In the genomic region with DNA sequence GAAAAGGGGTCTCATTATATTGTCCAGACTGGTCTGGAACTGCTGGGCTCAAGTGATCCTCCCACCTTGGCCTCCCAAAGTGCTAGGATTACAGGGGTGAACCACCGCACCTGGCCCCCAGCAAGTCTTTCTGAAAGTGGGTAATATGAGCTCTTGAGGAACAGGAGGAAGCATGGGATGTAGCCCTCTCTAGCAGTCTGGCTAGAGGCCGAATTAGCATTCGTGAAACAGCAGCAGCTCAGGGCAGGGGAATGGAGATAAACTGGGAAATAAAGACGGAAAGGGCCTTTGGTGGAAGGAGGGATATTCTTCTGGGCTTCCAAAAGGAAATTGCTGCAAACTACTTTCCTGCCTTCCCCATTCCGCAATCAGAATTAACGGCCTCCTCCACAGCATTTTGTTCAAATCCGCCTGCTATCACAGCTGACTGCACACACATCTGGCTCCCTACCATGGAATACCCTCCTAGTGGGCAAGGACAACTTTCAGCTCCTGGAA, we compare ENCODE assay signal across 11 cellular contexts. TPM values are rescaled to one million over a fixed set of nuclear protein-coding genes. Genes with fewer than 3 reads are reported as not detected.
DNase-seq lines count a peak whose midpoint lies in the region; ATAC-seq and TF ChIP-seq lines count a peak whose summit lies in the region.
"Had no signal": no experiment of that assay in that cellular context is flagged by ENCODE, and none has a peak within 500 bp of the region (broad histone marks: within the 10 kb centered on the region; RNA-seq: fewer than 3 reads in every experiment).

No MANE protein-coding gene starts in this region.

- POLR2A ChIA-PET in T-cell (lab: Charles Lee) = no interaction called here

- ATAC-seq in T-cell (replicated peaks in 1 of 4) (no peak), GM21619 (IDR thresholded peaks at IDR 0.05; ENCODE audit: unreplicated experiment) (no peak)
- no peak for ATAC-seq in stimulated activated effector memory CD8-positive, alpha-beta T cell treated with anti-CD3 and anti-CD28 coated beads, Interleukin-12 subunit alpha, Interleukin-12 subunit beta, amount 100 ng/mL, for 72 hours
- ATAC-seq: Panc1 had no signal

- no peaks in the 10 kb centered on the region for H3K27me3 Mint-ChIP-seq in activated naive CD4-positive, alpha-beta T cell treated with anti-CD3 and anti-CD28 coated beads, Interleukin-2, amount 10 ng/mL, durations not matched to agents 7 days and 5 days
- H3K27me3 Mint-ChIP-seq in T-cell = no peaks in the 10 kb centered on the region

- H3K4me1 ChIP-seq in right atrium auricular region = peaks cover 0 to 48% of the 10 kb centered on the region in 2 donors

- peak overlapping the region; percentile 54 for H3K4me3 Mint-ChIP-seq in activated naive CD4-positive, alpha-beta T cell treated with anti-CD3 and anti-CD28 coated beads, Interleukin-2, amount 10 ng/mL, durations not matched to agents 7 days and 5 days
- H3K4me3 Mint-ChIP-seq in T-cell = peak overlapping the region; percentile 72 to 83 (median 75)
- peak overlapping the region; percentile 63 for H3K4me3 Mint-ChIP-seq in stimulated activated effector memory CD8-positive, alpha-beta T cell treated with anti-CD3 and anti-CD28 coated beads, Interleukin-12 subunit alpha, Interleukin-12 subunit beta, amount 100 ng/mL, for 72 hours

- peaks cover 31% of the 10 kb centered on the region for H3K4me1 Mint-ChIP-seq in activated naive CD4-positive, alpha-beta T cell treated with anti-CD3 and anti-CD28 coated beads, Interleukin-2, amount 10 ng/mL, durations not matched to agents 7 days and 5 days
- peaks cover 30 to 49% (median 33%) of the 10 kb centered on the region in 3 donors for H3K4me1 Mint-ChIP-seq in T-cell
- peaks cover 48% of the 10 kb centered on the region for H3K4me1 Mint-ChIP-seq in stimulated activated effector memory CD8-positive, alpha-beta T cell treated with anti-CD3 and anti-CD28 coated beads, Interleukin-12 subunit alpha, Interleukin-12 subunit beta, amount 100 ng/mL, for 72 hours

- peak overlapping the region; percentile 7 for H3K27ac Mint-ChIP-seq in activated naive CD4-positive, alpha-beta T cell treated with anti-CD3 and anti-CD28 coated beads, Interleukin-2, amount 10 ng/mL, durations not matched to agents 7 days and 5 days
- peak overlapping the region; percentile 92 for H3K27ac Mint-ChIP-seq in T-cell
- peak overlapping the region; percentile 64 for H3K27ac Mint-ChIP-seq in stimulated activated effector memory CD8-positive, alpha-beta T cell treated with anti-CD3 and anti-CD28 coated beads, Interleukin-12 subunit alpha, Interleukin-12 subunit beta, amount 100 ng/mL, for 72 hours

- peak overlapping the region in 1 of 2 donors; percentile 17 for H3K4me3 ChIP-seq in right atrium auricular region

- no peaks in the 10 kb centered on the region for H3K36me3 ChIP-seq in right atrium auricular region

- no peaks in the 10 kb centered on the region for H3K9me3 Mint-ChIP-seq in activated naive CD4-positive, alpha-beta T cell treated with anti-CD3 and anti-CD28 coated beads, Interleukin-2, amount 10 ng/mL, durations not matched to agents 7 days and 5 days
- H3K9me3 Mint-ChIP-seq in T-cell = no peaks in the 10 kb centered on the region
- H3K9me3 Mint-ChIP-seq in stimulated activated effector memory CD8-positive, alpha-beta T cell treated with anti-CD3 and anti-CD28 coated beads, Interleukin-12 subunit alpha, Interleukin-12 subunit beta, amount 100 ng/mL, for 72 hours = no peaks in the 10 kb centered on the region

- H3K36me3 Mint-ChIP-seq in activated naive CD4-positive, alpha-beta T cell treated with anti-CD3 and anti-CD28 coated beads, Interleukin-2, amount 10 ng/mL, durations not matched to agents 7 days and 5 days = no peaks in the 10 kb centered on the region
- H3K36me3 Mint-ChIP-seq in T-cell = no peaks in the 10 kb centered on the region
- peaks cover 5% of the 10 kb centered on the region for H3K36me3 Mint-ChIP-seq in stimulated activated effector memory CD8-positive, alpha-beta T cell treated with anti-CD3 and anti-CD28 coated beads, Interleukin-12 subunit alpha, Interleukin-12 subunit beta, amount 100 ng/mL, for 72 hours

- H3K27ac ChIP-seq in right atrium auricular region = peak overlapping the region; percentile 51 to 61
- H3K27ac ChIP-seq: foreskin keratinocyte had no signal

- H3K9me3 ChIP-seq in right atrium auricular region = no peaks in the 10 kb centered on the region

- DNase-seq in activated naive CD4-positive, alpha-beta T cell treated with anti-CD3 and anti-CD28 coated beads, Interleukin-2, amount 10 ng/mL, durations not matched to agents 7 days and 5 days = no peak
- no peak for DNase-seq in activated naive CD4-positive, alpha-beta T cell treated with Interleukin-2 at 50 U/mL for 16 hours
- DNase-seq in T-cell (no peak), right atrium auricular region (ENCODE audit: low spot score) (no peak), occipital lobe (lab: John Stamatoyannopoulos, UW) (no peak), nucleus accumbens (lab: John Stamatoyannopoulos, UW) (no peak)
- no peak for DNase-seq in stimulated activated effector memory CD8-positive, alpha-beta T cell treated with anti-CD3 and anti-CD28 coated beads, Interleukin-12 subunit alpha, Interleukin-12 subunit beta, amount 100 ng/mL, for 72 hours (ENCODE audit: low spot score in 2 of 2)
- DNase-seq: aorta had no signal

- TF ChIP-seq CTCF in right atrium auricular region (IDR thresholded peaks at IDR 0.05) = no peak

- no peaks in the 10 kb centered on the region for H3K27me3 ChIP-seq in right atrium auricular region
- H3K27me3 ChIP-seq: foreskin keratinocyte had no signal

- CTCF ChIA-PET in activated naive CD4-positive, alpha-beta T cell treated with anti-CD3 and anti-CD28 coated beads, Interleukin-2, amount 10 ng/mL, durations not matched to agents 7 days and 5 days (lab: Charles Lee) = no interaction called here
- CTCF ChIA-PET in T-cell (lab: Charles Lee) = no interaction called here

RNA-seq across cellular contexts. Expression of a gene that starts 44.3 kb away (rescaled TPM):
- total RNA-seq in T-cell = 10 to 100 TPM; 19.1 to 37.5 (median 22.3) TPM
- total RNA-seq in right atrium auricular region = 10 to 100 TPM; 42.5 to 45.1 TPM
- total RNA-seq in occipital lobe = 40.9 TPM

Comparison
In these comparisons a context has a peak if more than half of its experiments do, and no peak if none do; other contexts are left out.
1. H3K27ac Mint-ChIP-seq: peak in every context shown above with its lines; median percentile 92 in T-cell; 64 in stimulated activated effector memory CD8-positive, alpha-beta T cell treated with anti-CD3 and anti-CD28 coated beads, Interleukin-12 subunit alpha, Interleukin-12 subunit beta, amount 100 ng/mL, for 72 hours; 7 in activated naive CD4-positive, alpha-beta T cell treated with anti-CD3 and anti-CD28 coated beads, Interleukin-2, amount 10 ng/mL, durations not matched to agents 7 days and 5 days.